ENCODE assay signal across 9 cellular contexts in the genomic region with DNA sequence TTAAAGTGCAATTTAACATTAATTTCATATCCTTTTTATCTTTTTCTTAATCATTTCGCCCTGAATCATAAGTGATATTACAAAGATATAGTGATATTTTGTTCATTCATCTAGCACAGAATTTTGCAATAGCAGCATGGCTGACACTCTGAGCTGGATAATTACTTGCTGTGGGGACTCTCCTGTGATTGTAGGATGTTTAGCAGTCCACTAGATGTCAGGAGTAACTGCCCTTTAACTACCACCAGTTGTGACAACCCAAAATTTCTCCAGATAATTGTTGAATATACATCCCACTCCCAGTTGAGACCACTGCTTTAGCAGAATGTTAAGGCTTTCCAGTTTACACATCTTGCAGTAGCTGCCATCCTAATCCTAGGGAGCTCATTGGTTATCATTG.
DNase-seq lines count a peak whose midpoint lies in the region; ATAC-seq and TF ChIP-seq lines count a peak whose summit lies in the region.
"Had no signal": no experiment of that assay in that cellular context is flagged by ENCODE, and none has a peak within 500 bp of the region (broad histone marks: within the 10 kb centered on the region; RNA-seq: fewer than 3 reads in every experiment).

No MANE protein-coding gene starts in this region.

- WGBS in psoas muscle, 3 donors: 48 to 60% (median 49%) methylated on average over 1 of the region's 1 CpG

- DNase-seq in DMS53 (lab: John Stamatoyannopoulos, UW) (peak; percentile 25), DMS53 treated with DMSO at 0.1 percent for 48 hours (lab: John Stamatoyannopoulos, UW; ENCODE audit: unreplicated experiment) (no peak), HEK293T (ENCODE audit: extremely low spot score) (peak; percentile 30), RWPE2 (ENCODE audit: low spot score) (no peak), fibroblast of mammary gland (ENCODE audit: low read depth) (peak; percentile 73), psoas muscle (no peak), DMS79 treated with DMSO at 0.1 percent for 48 hours (lab: John Stamatoyannopoulos, UW) (no peak)

- H3K27ac ChIP-seq in RWPE2 (ENCODE audit: poor library complexity, severe bottlenecking) (no peak overlapping the region), psoas muscle (no peak overlapping the region)
- H3K27ac ChIP-seq: BLaER1 treated with 17β-estradiol and CSF1 and Interleukin-3, amounts not matched to agents 10 nM and 100 nM had no signal

- CTCF ChIA-PET in HEK293T (lab: Yijun Ruan, JAX): interaction anchor here (0.7 kb wide), 2 partner anchors 16 to 153 kb away, joined by 3 read pairs; no protein-coding TSS in a partner anchor

- TF ChIP-seq CTCF in RWPE2 (IDR thresholded peaks at IDR 0.05; ENCODE audit: poor library complexity, severe bottlenecking): peak; percentile 65
- TF ChIP-seq CTCF in fibroblast of mammary gland (conservative IDR thresholded peaks at IDR 0.05; ENCODE audit: control insufficient read depth, insufficient read depth, low read depth, low read length): peak; percentile 65
- TF ChIP-seq CTCF in psoas muscle (IDR thresholded peaks at IDR 0.05): peak; percentile 58

- H3K4me1 ChIP-seq in RWPE2 (ENCODE audit: insufficient read depth, poor library complexity, severe bottlenecking) (no peaks in the 10 kb centered on the region), psoas muscle (peaks cover 10% of the 10 kb centered on the region)
- H3K4me1 ChIP-seq: BLaER1 treated with 17β-estradiol and CSF1 and Interleukin-3, amounts not matched to agents 10 nM and 100 nM had no signal

- H3K36me3 ChIP-seq in RWPE2 (ENCODE audit: low read depth) (no peaks in the 10 kb centered on the region), psoas muscle (ENCODE audit: insufficient read depth in 1 of 2, low read depth in 1 of 2) (no peaks in the 10 kb centered on the region)
- H3K36me3 ChIP-seq: BLaER1 treated with 17β-estradiol and CSF1 and Interleukin-3, amounts not matched to agents 10 nM and 100 nM had no signal

- POLR2A ChIA-PET in HEK293T (lab: Yijun Ruan, JAX): interaction anchor here (0.6 kb wide), 1 partner anchor 384 kb away, joined by 4 read pairs; no protein-coding TSS in a partner anchor

- intact Hi-C loops in psoas muscle (cut with DNase I): loop anchor here (2.0 to 10.0 kb wide), 4 partner anchors 193 to 403 kb away; a partner anchor contains a TSS

- H3K4me3 ChIP-seq in RWPE2 (ENCODE audit: severe bottlenecking): no peak overlapping the region
- no peak overlapping the region for H3K4me3 ChIP-seq in fibroblast of mammary gland (ENCODE audit: control insufficient read depth, low read depth, low read length)
- H3K4me3 ChIP-seq in psoas muscle: no peak overlapping the region
- H3K4me3 ChIP-seq: BLaER1 treated with 17β-estradiol and CSF1 and Interleukin-3, amounts not matched to agents 10 nM and 100 nM had no signal

- H3K27me3 ChIP-seq in RWPE2 (ENCODE audit: insufficient read depth, poor library complexity, severe bottlenecking) (peaks cover 2% of the 10 kb centered on the region), psoas muscle (ENCODE audit: insufficient read depth in 3 of 3, low read length in 2 of 3) (no peaks in the 10 kb centered on the region)
- H3K27me3 ChIP-seq: BLaER1 treated with 17β-estradiol and CSF1 and Interleukin-3, amounts not matched to agents 10 nM and 100 nM had no signal

- ATAC-seq in RWPE2 (ENCODE audit: low read depth) (peak; percentile 75), psoas muscle (peak; percentile 62 to 92 (median 72)), GM18873 (IDR thresholded peaks at IDR 0.05; ENCODE audit: low FRiP score, unreplicated experiment) (no peak)

- no peaks in the 10 kb centered on the region for H3K9me3 ChIP-seq in RWPE2 (ENCODE audit: severe bottlenecking)
- H3K9me3 ChIP-seq in psoas muscle: no peaks in the 10 kb centered on the region

TF ChIP-seq in HEK293T, 16 proteins besides CTCF, POLR2A, EP300 and RAD21:
- no peak for TF ChIP-seq HDGF (IDR thresholded peaks at IDR 0.05; ENCODE audit: borderline replicate concordance)
- no peak for TF ChIP-seq LEF1 (IDR thresholded peaks at IDR 0.05; ENCODE audit: borderline replicate concordance)
- no peak for TF ChIP-seq FOXM1 (IDR thresholded peaks at IDR 0.05; ENCODE audit: borderline replicate concordance)
- no peak for TF ChIP-seq NFRKB (IDR thresholded peaks at IDR 0.05)
- no peak for TF ChIP-seq L3MBTL2 (conservative IDR thresholded peaks at IDR 0.05)
- no peak for TF ChIP-seq ZNF384 (IDR thresholded peaks at IDR 0.05)
- TF ChIP-seq CTBP1 (IDR thresholded peaks at IDR 0.05; ENCODE audit: borderline replicate concordance): no peak
- no peak for TF ChIP-seq SUZ12 (IDR thresholded peaks at IDR 0.05)
- no peak for TF ChIP-seq FOXK2 (IDR thresholded peaks at IDR 0.05)
- no peak for TF ChIP-seq SP1 (IDR thresholded peaks at IDR 0.05)
- TF ChIP-seq BHLHE40 (IDR thresholded peaks at IDR 0.05; ENCODE audit: borderline replicate concordance): no peak
- TF ChIP-seq, protein P1, sequence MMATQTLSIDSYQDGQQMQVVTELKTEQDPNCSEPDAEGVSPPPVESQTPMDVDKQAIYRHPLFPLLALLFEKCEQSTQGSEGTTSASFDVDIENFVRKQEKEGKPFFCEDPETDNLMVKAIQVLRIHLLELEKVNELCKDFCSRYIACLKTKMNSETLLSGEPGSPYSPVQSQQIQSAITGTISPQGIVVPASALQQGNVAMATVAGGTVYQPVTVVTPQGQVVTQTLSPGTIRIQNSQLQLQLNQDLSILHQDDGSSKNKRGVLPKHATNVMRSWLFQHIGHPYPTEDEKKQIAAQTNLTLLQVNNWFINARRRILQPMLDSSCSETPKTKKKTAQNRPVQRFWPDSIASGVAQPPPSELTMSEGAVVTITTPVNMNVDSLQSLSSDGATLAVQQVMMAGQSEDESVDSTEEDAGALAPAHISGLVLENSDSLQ (IDR thresholded peaks at IDR 0.05): no peak
- no peak for TF ChIP-seq ARNT (IDR thresholded peaks at IDR 0.05)
- TF ChIP-seq TARDBP (IDR thresholded peaks at IDR 0.05): no peak
- no peak for TF ChIP-seq FOXA1 (IDR thresholded peaks at IDR 0.05)

Comparison
In these comparisons a context has a peak if more than half of its experiments do, and no peak if none do; other contexts are left out.
1. DNase-seq: peak in DMS53 (single experiment), HEK293T (single experiment) and fibroblast of mammary gland (single experiment); none in DMS53 treated with DMSO at 0.1 percent for 48 hours (single experiment), RWPE2 (single experiment), psoas muscle (0 of 2) and DMS79 treated with DMSO at 0.1 percent for 48 hours (single experiment).
2. Peak in every context shown above with its lines, with median percentiles within 50 percentile points of each other: CTCF ChIP-seq.